2 cellular contexts compared by ENCODE assay signal in the genomic region with DNA sequence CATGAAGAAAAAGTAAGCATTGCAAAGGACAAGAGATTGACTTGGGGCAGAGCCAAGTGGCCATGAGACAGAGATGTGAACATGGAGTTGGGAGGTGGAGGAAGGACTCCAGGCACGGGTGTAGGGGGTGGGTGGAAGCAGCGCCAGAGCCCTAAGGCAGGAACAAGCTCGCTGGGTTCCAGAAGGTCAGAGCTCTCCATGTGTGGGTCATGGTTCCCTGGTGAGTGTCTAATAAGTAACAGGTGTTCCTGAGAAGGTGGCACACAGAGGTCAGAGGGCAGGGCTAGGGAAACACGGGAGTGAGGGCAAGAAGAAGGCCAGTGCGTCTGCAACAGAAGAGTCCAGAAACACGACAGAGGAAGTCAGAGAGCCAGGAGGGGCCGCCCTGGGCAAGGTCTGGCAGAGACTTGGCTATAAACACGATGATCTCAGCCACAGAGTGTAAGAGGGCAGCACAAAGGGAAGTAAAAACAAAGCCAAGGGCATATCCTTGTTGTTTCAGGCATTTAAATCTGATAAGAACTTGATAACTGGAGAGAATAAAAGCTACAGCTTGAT.
TF ChIP-seq lines count a peak whose summit lies in the region.

No MANE protein-coding gene starts in this region.

TF ChIP-seq in GM12878, 131 proteins besides CTCF, POLR2A, EP300 and RAD21 (continued from another document):
- TF ChIP-seq, protein P1, sequence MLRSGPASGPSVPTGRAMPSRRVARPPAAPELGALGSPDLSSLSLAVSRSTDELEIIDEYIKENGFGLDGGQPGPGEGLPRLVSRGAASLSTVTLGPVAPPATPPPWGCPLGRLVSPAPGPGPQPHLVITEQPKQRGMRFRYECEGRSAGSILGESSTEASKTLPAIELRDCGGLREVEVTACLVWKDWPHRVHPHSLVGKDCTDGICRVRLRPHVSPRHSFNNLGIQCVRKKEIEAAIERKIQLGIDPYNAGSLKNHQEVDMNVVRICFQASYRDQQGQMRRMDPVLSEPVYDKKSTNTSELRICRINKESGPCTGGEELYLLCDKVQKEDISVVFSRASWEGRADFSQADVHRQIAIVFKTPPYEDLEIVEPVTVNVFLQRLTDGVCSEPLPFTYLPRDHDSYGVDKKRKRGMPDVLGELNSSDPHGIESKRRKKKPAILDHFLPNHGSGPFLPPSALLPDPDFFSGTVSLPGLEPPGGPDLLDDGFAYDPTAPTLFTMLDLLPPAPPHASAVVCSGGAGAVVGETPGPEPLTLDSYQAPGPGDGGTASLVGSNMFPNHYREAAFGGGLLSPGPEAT (IDR thresholded peaks at IDR 0.05; ENCODE audit: low read depth): no peak
- TF ChIP-seq, protein P2, sequence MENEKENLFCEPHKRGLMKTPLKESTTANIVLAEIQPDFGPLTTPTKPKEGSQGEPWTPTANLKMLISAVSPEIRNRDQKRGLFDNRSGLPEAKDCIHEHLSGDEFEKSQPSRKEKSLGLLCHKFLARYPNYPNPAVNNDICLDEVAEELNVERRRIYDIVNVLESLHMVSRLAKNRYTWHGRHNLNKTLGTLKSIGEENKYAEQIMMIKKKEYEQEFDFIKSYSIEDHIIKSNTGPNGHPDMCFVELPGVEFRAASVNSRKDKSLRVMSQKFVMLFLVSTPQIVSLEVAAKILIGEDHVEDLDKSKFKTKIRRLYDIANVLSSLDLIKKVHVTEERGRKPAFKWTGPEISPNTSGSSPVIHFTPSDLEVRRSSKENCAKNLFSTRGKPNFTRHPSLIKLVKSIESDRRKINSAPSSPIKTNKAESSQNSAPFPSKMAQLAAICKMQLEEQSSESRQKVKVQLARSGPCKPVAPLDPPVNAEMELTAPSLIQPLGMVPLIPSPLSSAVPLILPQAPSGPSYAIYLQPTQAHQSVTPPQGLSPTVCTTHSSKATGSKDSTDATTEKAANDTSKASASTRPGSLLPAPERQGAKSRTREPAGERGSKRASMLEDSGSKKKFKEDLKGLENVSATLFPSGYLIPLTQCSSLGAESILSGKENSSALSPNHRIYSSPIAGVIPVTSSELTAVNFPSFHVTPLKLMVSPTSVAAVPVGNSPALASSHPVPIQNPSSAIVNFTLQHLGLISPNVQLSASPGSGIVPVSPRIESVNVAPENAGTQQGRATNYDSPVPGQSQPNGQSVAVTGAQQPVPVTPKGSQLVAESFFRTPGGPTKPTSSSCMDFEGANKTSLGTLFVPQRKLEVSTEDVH (IDR thresholded peaks at IDR 0.05; ENCODE audit: low read depth, partially characterized antibody): no peak
- TF ChIP-seq IRF4 (IDR thresholded peaks at IDR 0.05; ENCODE audit: low read depth, low read length) (no peak), KAT2A (conservative IDR thresholded peaks at IDR 0.05; ENCODE audit: control insufficient read depth, low read depth, low read length) (no peak), SREBF1 (IDR thresholded peaks at IDR 0.05; ENCODE audit: low read length) (no peak)
- TF ChIP-seq, protein P3, sequence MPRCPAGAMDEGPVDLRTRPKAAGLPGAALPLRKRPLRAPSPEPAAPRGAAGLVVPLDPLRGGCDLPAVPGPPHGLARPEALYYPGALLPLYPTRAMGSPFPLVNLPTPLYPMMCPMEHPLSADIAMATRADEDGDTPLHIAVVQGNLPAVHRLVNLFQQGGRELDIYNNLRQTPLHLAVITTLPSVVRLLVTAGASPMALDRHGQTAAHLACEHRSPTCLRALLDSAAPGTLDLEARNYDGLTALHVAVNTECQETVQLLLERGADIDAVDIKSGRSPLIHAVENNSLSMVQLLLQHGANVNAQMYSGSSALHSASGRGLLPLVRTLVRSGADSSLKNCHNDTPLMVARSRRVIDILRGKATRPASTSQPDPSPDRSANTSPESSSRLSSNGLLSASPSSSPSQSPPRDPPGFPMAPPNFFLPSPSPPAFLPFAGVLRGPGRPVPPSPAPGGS (IDR thresholded peaks at IDR 0.05; ENCODE audit: borderline replicate concordance, insufficient read depth, low read depth, low read length, poor library complexity, severe bottlenecking): no peak
TF ChIP-seq in GM12878: peak in this region for 0.

TF ChIP-seq in HepG2, 621 proteins besides CTCF, POLR2A, EP300 and RAD21:
- TF ChIP-seq, protein P4, sequence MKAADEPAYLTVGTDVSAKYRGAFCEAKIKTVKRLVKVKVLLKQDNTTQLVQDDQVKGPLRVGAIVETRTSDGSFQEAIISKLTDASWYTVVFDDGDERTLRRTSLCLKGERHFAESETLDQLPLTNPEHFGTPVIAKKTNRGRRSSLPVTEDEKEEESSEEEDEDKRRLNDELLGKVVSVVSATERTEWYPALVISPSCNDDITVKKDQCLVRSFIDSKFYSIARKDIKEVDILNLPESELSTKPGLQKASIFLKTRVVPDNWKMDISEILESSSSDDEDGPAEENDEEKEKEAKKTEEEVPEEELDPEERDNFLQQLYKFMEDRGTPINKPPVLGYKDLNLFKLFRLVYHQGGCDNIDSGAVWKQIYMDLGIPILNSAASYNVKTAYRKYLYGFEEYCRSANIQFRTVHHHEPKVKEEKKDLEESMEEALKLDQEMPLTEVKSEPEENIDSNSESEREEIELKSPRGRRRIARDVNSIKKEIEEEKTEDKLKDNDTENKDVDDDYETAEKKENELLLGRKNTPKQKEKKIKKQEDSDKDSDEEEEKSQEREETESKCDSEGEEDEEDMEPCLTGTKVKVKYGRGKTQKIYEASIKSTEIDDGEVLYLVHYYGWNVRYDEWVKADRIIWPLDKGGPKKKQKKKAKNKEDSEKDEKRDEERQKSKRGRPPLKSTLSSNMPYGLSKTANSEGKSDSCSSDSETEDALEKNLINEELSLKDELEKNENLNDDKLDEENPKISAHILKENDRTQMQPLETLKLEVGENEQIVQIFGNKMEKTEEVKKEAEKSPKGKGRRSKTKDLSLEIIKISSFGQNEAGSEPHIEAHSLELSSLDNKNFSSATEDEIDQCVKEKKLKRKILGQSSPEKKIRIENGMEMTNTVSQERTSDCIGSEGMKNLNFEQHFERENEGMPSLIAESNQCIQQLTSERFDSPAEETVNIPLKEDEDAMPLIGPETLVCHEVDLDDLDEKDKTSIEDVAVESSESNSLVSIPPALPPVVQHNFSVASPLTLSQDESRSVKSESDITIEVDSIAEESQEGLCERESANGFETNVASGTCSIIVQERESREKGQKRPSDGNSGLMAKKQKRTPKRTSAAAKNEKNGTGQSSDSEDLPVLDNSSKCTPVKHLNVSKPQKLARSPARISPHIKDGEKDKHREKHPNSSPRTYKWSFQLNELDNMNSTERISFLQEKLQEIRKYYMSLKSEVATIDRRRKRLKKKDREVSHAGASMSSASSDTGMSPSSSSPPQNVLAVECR (CRISPR knock-in tag; IDR thresholded peaks at IDR 0.05; ENCODE audit: borderline replicate concordance): no peak
- TF ChIP-seq RARA (CRISPR knock-in tag; IDR thresholded peaks at IDR 0.05): 0 out of 2 replicates have a peak, but pooled peaks have one; percentile 18
